12 cellular contexts compared by ENCODE assay signal in genomic region chr10:130364631-130365030, GRCh38.
DNase-seq lines count a peak whose midpoint lies in the region; ATAC-seq and TF ChIP-seq lines count a peak whose summit lies in the region.
"Had no signal": no experiment of that assay in that cellular context is flagged by ENCODE, and none has a peak within 500 bp of the region (broad histone marks: within the 10 kb centered on the region; RNA-seq: fewer than 3 reads in every experiment).

No MANE protein-coding gene starts in this region.

- BruUV-seq in PC-3 (replicated peaks; lab: Mats Ljungman, UMichigan) = no TSS peak

- no peaks in the 10 kb centered on the region for H3F3A ChIP-seq in PC-3 (ENCODE audit: low read length, unreplicated experiment)

- H3K9me3 ChIP-seq in left ventricle myocardium inferior (replicated peaks) (no peaks in the 10 kb centered on the region), PC-3 (ENCODE audit: low read length) (no peaks in the 10 kb centered on the region)

- DNase-seq in DMS153 treated with DMSO at 0.1 percent for 48 hours (lab: John Stamatoyannopoulos, UW; ENCODE audit: unreplicated experiment) (peak; percentile 56), DMS153 (lab: John Stamatoyannopoulos, UW) (no peak), Right ventricle myocardium inferior (ENCODE audit: missing footprints) (peak; percentile 45), left ventricle myocardium inferior (no peak), sciatic nerve (ENCODE audit: low spot score) (peak; percentile 13), HUDEP-2 (lab: John Stamatoyannopoulos, UW; ENCODE audit: unreplicated experiment in 76 of 76) (no peak), PC-3 (no peak)
- DNase-seq: COR-L47, HCEC 1CT, HFFc6 had no signal

- H3K9me2 ChIP-seq in PC-3 (replicated peaks; ENCODE audit: low read length) = no peaks in the 10 kb centered on the region

- TF ChIP-seq CTCF in left ventricle myocardium inferior (IDR thresholded peaks at IDR 0.05; ENCODE audit: borderline replicate concordance) = no peak
- TF ChIP-seq CTCF in PC-3 (conservative IDR thresholded peaks at IDR 0.05; ENCODE audit: low read depth, low read length) = no peak

- no peak overlapping the region for H3K4me3 ChIP-seq in left ventricle myocardium inferior
- H3K4me3 ChIP-seq in PC-3 (ENCODE audit: low read length) = no peak overlapping the region

- H3K4me1 ChIP-seq in left ventricle myocardium inferior (peaks cover 24% of the 10 kb centered on the region), PC-3 (ENCODE audit: insufficient read depth, low read length) (no peaks in the 10 kb centered on the region)

- CTCF ChIA-PET in PC-3 (lab: Charles Lee) = no interaction called here

- no peak overlapping the region for H3K9ac ChIP-seq in PC-3 (ENCODE audit: low read length)

- POLR2A ChIA-PET in PC-3 (lab: Charles Lee; ENCODE audit: unreplicated experiment) = no interaction called here

- intact Hi-C loops in Right ventricle myocardium inferior (cut with DNase I) = no loop called here
- intact Hi-C loops in left ventricle myocardium inferior (cut with micrococcal nuclease) = no loop called here
- intact Hi-C loops in sciatic nerve (cut with DNase I) = no loop called here
- intact Hi-C loops in PC-3 (cut with micrococcal nuclease) = no loop called here

- H3K27me3 ChIP-seq in left ventricle myocardium inferior (ENCODE audit: low read depth) (peaks cover 22% of the 10 kb centered on the region), PC-3 (ENCODE audit: low read length) (no peaks in the 10 kb centered on the region)

- no peak overlapping the region for H3K27ac ChIP-seq in left ventricle myocardium inferior (replicated peaks)
- H3K27ac ChIP-seq in PC-3 (ENCODE audit: low read length) = no peak overlapping the region
- H3K27ac ChIP-seq: 22Rv1 had no signal

- H4K20me1 ChIP-seq in PC-3 (ENCODE audit: low read length) = no peaks in the 10 kb centered on the region

- ATAC-seq in Right ventricle myocardium inferior (no peak), sciatic nerve (no peak), PC-3 (no peak)
- ATAC-seq: CD8-positive, alpha-beta T cell had no signal

- no peaks in the 10 kb centered on the region for H3K36me3 ChIP-seq in left ventricle myocardium inferior
- H3K36me3 ChIP-seq in PC-3 (ENCODE audit: low read depth, low read length) = no peaks in the 10 kb centered on the region

- H3K79me2 ChIP-seq in PC-3 (ENCODE audit: low read length) = no peaks in the 10 kb centered on the region

- H2AFZ ChIP-seq in PC-3 (ENCODE audit: low read length) = no peak overlapping the region

- H3K4me2 ChIP-seq in PC-3 (ENCODE audit: low read length) = no peak overlapping the region

Comparison
In these comparisons a context has a peak if more than half of its experiments do, and no peak if none do; other contexts are left out.
1. DNase-seq: peak in DMS153 treated with DMSO at 0.1 percent for 48 hours (single experiment), Right ventricle myocardium inferior (single experiment) and sciatic nerve (single experiment); none in DMS153 (single experiment), left ventricle myocardium inferior (single experiment), HUDEP-2 (0 of 76) and PC-3 (single experiment).